Comparison of ENCODE assay signal across 8 cellular contexts in genomic region chr11:102111011-102111786, GRCh38. TPM values are rescaled to one million over a fixed set of nuclear protein-coding genes. Genes with fewer than 3 reads are reported as not detected.
DNase-seq lines count a peak whose midpoint lies in the region; ATAC-seq and TF ChIP-seq lines count a peak whose summit lies in the region.

No MANE protein-coding gene starts in this region.

- peak overlapping the region; percentile 88 for H3K4me2 ChIP-seq in BLaER1

- TF ChIP-seq CTCF in HFF-Myc (IDR thresholded peaks at IDR 0.05; ENCODE audit: low read depth, low read length, missing control alignments) = no peak

- no peak overlapping the region for H3K27ac Mint-ChIP-seq in activated CD8-positive, alpha-beta T cell treated with anti-CD3 and anti-CD28 coated beads, Interleukin-2, amount 10 ng/mL, durations not matched to agents 7 days and 5 days

- peaks cover 16% of the 10 kb centered on the region for H3K4me1 Mint-ChIP-seq in activated CD8-positive, alpha-beta T cell treated with anti-CD3 and anti-CD28 coated beads, Interleukin-2, amount 10 ng/mL, durations not matched to agents 7 days and 5 days (ENCODE audit: low read depth)

- no peaks in the 10 kb centered on the region for H3K36me3 Mint-ChIP-seq in activated CD8-positive, alpha-beta T cell treated with anti-CD3 and anti-CD28 coated beads, Interleukin-2, amount 10 ng/mL, durations not matched to agents 7 days and 5 days (ENCODE audit: low read depth)

- peak overlapping the region; percentile 80 for H3K9ac ChIP-seq in BLaER1

- H3K4me3 ChIP-seq in BLaER1 (peak overlapping the region; percentile 88), HFF-Myc (replicated peaks; ENCODE audit: low read depth, low read length) (peak overlapping the region; percentile 87), muscle layer of duodenum (ENCODE audit: low read depth in 1 of 2, low read length in 2 of 2) (peak overlapping the region; percentile 91 to 93)

- peak overlapping the region; percentile 60 for H3K4me3 Mint-ChIP-seq in activated CD8-positive, alpha-beta T cell treated with anti-CD3 and anti-CD28 coated beads, Interleukin-2, amount 10 ng/mL, durations not matched to agents 7 days and 5 days

- H3K4me1 ChIP-seq in BLaER1 (peaks cover 22% of the 10 kb centered on the region), muscle layer of duodenum (ENCODE audit: control insufficient read depth in 1 of 2, insufficient read depth in 2 of 2, low read length in 2 of 2) (peaks cover 12 to 23% of the 10 kb centered on the region in 2 donors)

- H3K36me3 ChIP-seq in BLaER1 (no peaks in the 10 kb centered on the region), muscle layer of duodenum (ENCODE audit: control insufficient read depth in 1 of 2, insufficient read depth in 2 of 2, low read length in 2 of 2) (peaks cover 0 to 13% of the 10 kb centered on the region in 2 donors)

- H3K27me3 Mint-ChIP-seq in activated CD8-positive, alpha-beta T cell treated with anti-CD3 and anti-CD28 coated beads, Interleukin-2, amount 10 ng/mL, durations not matched to agents 7 days and 5 days (ENCODE audit: low read depth) = peaks cover 49% of the 10 kb centered on the region

- no peaks in the 10 kb centered on the region for H4K20me1 ChIP-seq in BLaER1

- DNase-seq in HFF-Myc (ENCODE audit: extremely low read depth, low read depth) (no peak), fibroblast of peridontal ligament (ENCODE audit: extremely low read depth) (peak; percentile 74), NCI-H2196 treated with DMSO at 0.1 percent for 48 hours (lab: John Stamatoyannopoulos, UW; ENCODE audit: unreplicated experiment) (no peak)
- no peak for DNase-seq in activated CD8-positive, alpha-beta T cell treated with anti-CD3 and anti-CD28 coated beads, Interleukin-2, amount 10 ng/mL, durations not matched to agents 7 days and 5 days

- H3K27me3 ChIP-seq in BLaER1 = peaks cover 4% of the 10 kb centered on the region; the same call in 1 of the 2 replicates
- no peaks in the 10 kb centered on the region for H3K27me3 ChIP-seq in muscle layer of duodenum (ENCODE audit: low read depth, low read length)

- CTCF ChIA-PET in activated CD8-positive, alpha-beta T cell treated with anti-CD3 and anti-CD28 coated beads, Interleukin-2, amount 10 ng/mL, durations not matched to agents 7 days and 5 days (lab: Charles Lee) = no interaction called here

- ATAC-seq in activated CD8-positive, alpha-beta T cell treated with anti-CD3 and anti-CD28 coated beads, Interleukin-2, amount 10 ng/mL, durations not matched to agents 7 days and 5 days = no peak
- ATAC-seq in HG02798 (IDR thresholded peaks at IDR 0.05; ENCODE audit: poor library complexity, unreplicated experiment) (no peak), HG03108 (IDR thresholded peaks at IDR 0.05; ENCODE audit: unreplicated experiment) (no peak)

- no peaks in the 10 kb centered on the region for H3K9me3 Mint-ChIP-seq in activated CD8-positive, alpha-beta T cell treated with anti-CD3 and anti-CD28 coated beads, Interleukin-2, amount 10 ng/mL, durations not matched to agents 7 days and 5 days (ENCODE audit: insufficient read depth)

- POLR2A ChIA-PET in activated CD8-positive, alpha-beta T cell treated with anti-CD3 and anti-CD28 coated beads, Interleukin-2, amount 10 ng/mL, durations not matched to agents 7 days and 5 days (lab: Charles Lee) = no interaction called here

- H3K9me3 ChIP-seq in BLaER1 (no peaks in the 10 kb centered on the region), muscle layer of duodenum (ENCODE audit: control insufficient read depth in 1 of 2, low read length in 2 of 2) (no peaks in the 10 kb centered on the region)

- H3K27ac ChIP-seq in BLaER1 (peak overlapping the region; percentile 74; the same call in 1 of the 2 replicates), muscle layer of duodenum (ENCODE audit: low read length) (peak overlapping the region; percentile 99)

RNA-seq across cellular contexts. Expression of gene YAP1, which starts 1.0 kb away (rescaled TPM):
- not detected for total RNA-seq in activated CD8-positive, alpha-beta T cell treated with anti-CD3 and anti-CD28 coated beads, Interleukin-2, amount 10 ng/mL, durations not matched to agents 7 days and 5 days
